18 cellular contexts compared by ENCODE assay signal in genomic region chr7:11620406-11620805, GRCh38.
A peak's percentile ranks its signal among the peaks of the same experiment; 100 is the strongest.
DNase-seq lines count a peak whose midpoint lies in the region; FAIRE-seq and TF ChIP-seq lines count a peak whose summit lies in the region.
"Had no signal": no experiment of that assay in that cellular context is flagged by ENCODE, and none has a peak within 500 bp of the region (broad histone marks: within the 10 kb centered on the region; RNA-seq: fewer than 3 reads in every experiment).

No MANE protein-coding gene starts in this region.

- 94% methylated on average over 1 of the region's 1 CpG for WGBS in prostate gland

- TF ChIP-seq CTCF in prostate gland (IDR thresholded peaks at IDR 0.05) = no peak

- H3K9ac ChIP-seq in adipocyte (ENCODE audit: low read length) (peak overlapping the region; percentile 31), subcutaneous abdominal adipose tissue (ENCODE audit: low read length in 5 of 5) (no peak overlapping the region)
- H3K9ac ChIP-seq: BLaER1 had no signal

- H3K9me3 ChIP-seq in adipocyte (ENCODE audit: control insufficient read depth, low read length) = peaks cover 10% of the 10 kb centered on the region
- H3K9me3 ChIP-seq in subcutaneous abdominal adipose tissue (ENCODE audit: control insufficient read depth in 5 of 5, low read length in 5 of 5) = peaks cover 0 to 6% (median 0%) of the 10 kb centered on the region in 5 donors
- H3K9me3 ChIP-seq in prostate gland = no peaks in the 10 kb centered on the region
- H3K9me3 ChIP-seq: BLaER1 had no signal

- H3K4me3 ChIP-seq in adipocyte (ENCODE audit: low read length) = no peak overlapping the region
- peak overlapping the region in 2 of 5 donors; percentile 21 to 57 for H3K4me3 ChIP-seq in subcutaneous abdominal adipose tissue (ENCODE audit: low read depth in 1 of 5, low read length in 5 of 5)
- H3K4me3 ChIP-seq in prostate gland = no peak overlapping the region
- H3K4me3 ChIP-seq: BLaER1, K562 had no signal

- peak; percentile 43 for FAIRE-seq in GM12891 (lab: Jason Lieb, UNC)
- FAIRE-seq: A204.1, K562 had no signal

- DNase-seq in GM12891 (ENCODE audit: insufficient read length, low spot score) = no peak
- peak; percentile 12 for DNase-seq in HuH-7 (ENCODE audit: low spot score)
- no peak for DNase-seq in adipocyte (ENCODE audit: low read depth)
- DNase-seq in NCI-H446 (lab: John Stamatoyannopoulos, UW) = no peak
- DNase-seq in prostate gland (ENCODE audit: low spot score) = no peak
- no peak for DNase-seq in hepatic stellate cell (ENCODE audit: low spot score)
- DNase-seq: AML-193; CD4-positive, alpha-beta memory T cell; DMS153; DMS79; GDM1; GOT3; H7; IMR-90 had no signal

- intact Hi-C loops in prostate gland (cut with DNase I) = no loop called here

- H3K27ac ChIP-seq in subcutaneous abdominal adipose tissue (ENCODE audit: low read depth, low read length) (peak overlapping the region; percentile 51), prostate gland (no peak overlapping the region)
- H3K27ac ChIP-seq: BLaER1 had no signal

- TF ChIP-seq POLR2A in GM12891 (IDR thresholded peaks at IDR 0.05; ENCODE audit: low read depth, low read length) (no peak), prostate gland (IDR thresholded peaks at IDR 0.05) (no peak)

- no peaks in the 10 kb centered on the region for H3K27me3 ChIP-seq in adipocyte (replicated peaks; ENCODE audit: control insufficient read depth, insufficient read depth, low read length)
- no peaks in the 10 kb centered on the region for H3K27me3 ChIP-seq in subcutaneous abdominal adipose tissue (ENCODE audit: control insufficient read depth in 5 of 5, insufficient read depth in 4 of 5, low read length in 5 of 5)
- no peaks in the 10 kb centered on the region for H3K27me3 ChIP-seq in prostate gland (replicated peaks; ENCODE audit: insufficient read depth)
- H3K27me3 ChIP-seq: BLaER1 had no signal

- H3K36me3 ChIP-seq in adipocyte (ENCODE audit: control insufficient read depth, insufficient read depth, low read length, severe bottlenecking) (no peaks in the 10 kb centered on the region), subcutaneous abdominal adipose tissue (ENCODE audit: control insufficient read depth in 5 of 5, insufficient read depth in 5 of 5, low read length in 5 of 5) (no peaks in the 10 kb centered on the region), prostate gland (no peaks in the 10 kb centered on the region)
- H3K36me3 ChIP-seq: BLaER1 had no signal

- H3K4me1 ChIP-seq in adipocyte (ENCODE audit: control insufficient read depth, insufficient read depth, low read length) = peaks cover 11% of the 10 kb centered on the region
- peaks cover 0 to 11% (median 2%) of the 10 kb centered on the region in 5 donors for H3K4me1 ChIP-seq in subcutaneous abdominal adipose tissue (ENCODE audit: control insufficient read depth in 5 of 5, insufficient read depth in 5 of 5, low read length in 5 of 5)
- no peaks in the 10 kb centered on the region for H3K4me1 ChIP-seq in prostate gland (replicated peaks)
- H3K4me1 ChIP-seq: BLaER1 had no signal

TF ChIP-seq in GM12891, 5 proteins besides CTCF, POLR2A, EP300 and RAD21:
- no peak for TF ChIP-seq POU2F2 (IDR thresholded peaks at IDR 0.05; ENCODE audit: low read depth, low read length)
- no peak for TF ChIP-seq PAX5 (IDR thresholded peaks at IDR 0.05; ENCODE audit: insufficient read depth, low read length, severe bottlenecking)
